Comparison of ENCODE assay signal across 19 cellular contexts in the genomic region with DNA sequence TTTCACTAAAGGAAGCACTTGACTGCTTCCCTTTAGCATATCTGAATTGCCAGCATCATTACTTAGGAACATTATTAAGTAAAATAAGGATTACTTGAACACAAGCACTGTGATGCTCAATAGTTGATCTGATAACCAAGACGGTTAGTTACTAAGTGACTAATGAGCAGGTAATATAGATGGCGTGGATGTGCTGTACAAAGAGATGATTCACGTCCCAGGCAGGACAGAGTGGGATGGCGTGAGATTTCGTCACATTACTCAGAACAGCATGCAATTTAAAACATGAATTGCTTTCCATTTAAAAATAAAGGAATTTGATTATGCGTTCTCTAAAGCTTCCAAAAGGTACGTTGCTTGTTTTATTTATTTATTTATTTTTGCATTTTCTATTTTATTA.
"Had no signal": no experiment of that assay in that cellular context is flagged by ENCODE, and none has a peak within 500 bp of the region (broad histone marks: within the 10 kb centered on the region; RNA-seq: fewer than 3 reads in every experiment).

No MANE protein-coding gene starts in this region.

- DNase-seq: activated CD4-positive, alpha-beta T cell treated with anti-CD3 and anti-CD28 coated beads for 36 hours; activated CD8-positive, alpha-beta memory T cell treated with anti-CD3 and anti-CD28 coated beads, Interleukin-2, amount 50 U/mL, for 4 hours; activated CD8-positive, alpha-beta T cell treated with anti-CD3 and anti-CD28 coated beads for 36 hours; activated naive CD8-positive, alpha-beta T cell treated with anti-CD3 and anti-CD28 coated beads, Interleukin-2, amount 10 ng/mL, durations not matched to agents 7 days and 5 days; activated T-cell treated with anti-CD3 and anti-CD28 coated beads, Interleukin-2, amount 50 U/mL, for 72 hours; colonic mucosa; effector CD4-positive, alpha-beta T cell; hypothalamus; left colon; naive thymus-derived CD4-positive, alpha-beta T cell; stimulated activated naive CD8-positive, alpha-beta T cell treated with anti-CD3 and anti-CD28 coated beads, Interleukin-15, Interleukin-2, amounts not matched to agents 100 U/mL and 50 U/mL, for 24 hours; T-cell; upper lobe of left lung; WERI-Rb-1 had no signal

- H3K36me3 Mint-ChIP-seq: activated naive CD8-positive, alpha-beta T cell treated with anti-CD3 and anti-CD28 coated beads, Interleukin-2, amount 10 ng/mL, durations not matched to agents 7 days and 5 days; naive thymus-derived CD4-positive, alpha-beta T cell; T-cell had no signal

- H3K4me3 Mint-ChIP-seq: activated CD4-positive, alpha-beta T cell treated with anti-CD3 and anti-CD28 coated beads for 36 hours; activated CD8-positive, alpha-beta T cell treated with anti-CD3 and anti-CD28 coated beads for 36 hours; activated naive CD8-positive, alpha-beta T cell treated with anti-CD3 and anti-CD28 coated beads, Interleukin-2, amount 10 ng/mL, durations not matched to agents 7 days and 5 days; activated T-cell treated with anti-CD3 and anti-CD28 coated beads, Interleukin-2, amount 50 U/mL, for 72 hours; naive thymus-derived CD4-positive, alpha-beta T cell; T-cell had no signal

- H3K27ac ChIP-seq: ascending aorta, colonic mucosa, neutrophil, right atrium auricular region, suprapubic skin, upper lobe of left lung, WERI-Rb-1 had no signal

- H3K4me1 Mint-ChIP-seq: activated CD4-positive, alpha-beta T cell treated with anti-CD3 and anti-CD28 coated beads for 36 hours; activated naive CD8-positive, alpha-beta T cell treated with anti-CD3 and anti-CD28 coated beads, Interleukin-2, amount 10 ng/mL, durations not matched to agents 7 days and 5 days; naive thymus-derived CD4-positive, alpha-beta T cell; T-cell had no signal

- ATAC-seq: activated CD4-positive, alpha-beta T cell treated with anti-CD3 and anti-CD28 coated beads for 36 hours; activated CD8-positive, alpha-beta T cell treated with anti-CD3 and anti-CD28 coated beads for 36 hours; activated T-cell treated with anti-CD3 and anti-CD28 coated beads, Interleukin-2, amount 50 U/mL, for 72 hours; left colon; naive thymus-derived CD4-positive, alpha-beta T cell; stimulated activated naive CD8-positive, alpha-beta T cell treated with anti-CD3 and anti-CD28 coated beads, Interleukin-15, Interleukin-2, amounts not matched to agents 100 U/mL and 50 U/mL, for 24 hours; T-cell had no signal

- FAIRE-seq: endothelial cell of umbilical vein had no signal

- H3K9me3 Mint-ChIP-seq: activated CD8-positive, alpha-beta T cell treated with anti-CD3 and anti-CD28 coated beads for 36 hours; activated naive CD8-positive, alpha-beta T cell treated with anti-CD3 and anti-CD28 coated beads, Interleukin-2, amount 10 ng/mL, durations not matched to agents 7 days and 5 days; activated T-cell treated with anti-CD3 and anti-CD28 coated beads, Interleukin-2, amount 50 U/mL, for 72 hours; T-cell had no signal

- H3K27ac Mint-ChIP-seq: activated CD4-positive, alpha-beta T cell treated with anti-CD3 and anti-CD28 coated beads for 36 hours; activated CD8-positive, alpha-beta T cell treated with anti-CD3 and anti-CD28 coated beads for 36 hours; activated naive CD8-positive, alpha-beta T cell treated with anti-CD3 and anti-CD28 coated beads, Interleukin-2, amount 10 ng/mL, durations not matched to agents 7 days and 5 days; activated T-cell treated with anti-CD3 and anti-CD28 coated beads, Interleukin-2, amount 50 U/mL, for 72 hours; naive thymus-derived CD4-positive, alpha-beta T cell; T-cell had no signal
